ENCODE assay signal across 14 cellular contexts in genomic region chrX:17038681-17039161, GRCh38.
DNase-seq lines count a peak whose midpoint lies in the region; ATAC-seq and TF ChIP-seq lines count a peak whose summit lies in the region.
"Had no signal": no experiment of that assay in that cellular context is flagged by ENCODE, and none has a peak within 500 bp of the region (broad histone marks: within the 10 kb centered on the region; RNA-seq: fewer than 3 reads in every experiment).

No MANE protein-coding gene starts in this region.

- no peak overlapping the region for H3K4me3 Mint-ChIP-seq in dendritic cell treated with granulocyte-macrophage colony-stimulating factor and Interleukin-4, amounts not matched to agents 40 ng/mL and 50 ng/mL, for 4 days
- H3K4me3 Mint-ChIP-seq in activated T-helper 17 cell treated with anti-CD3 and anti-CD28 coated beads, Interleukin-2, amount 50 U/mL, for 72 hours, result no peak overlapping the region
- H3K4me3 Mint-ChIP-seq: WTC11 had no signal

- no peak for TF ChIP-seq CTCF in GM10266 (IDR thresholded peaks at IDR 0.05; ENCODE audit: control insufficient read depth, insufficient read depth, low read depth, missing control alignments)

- intact Hi-C loops in dendritic cell treated with granulocyte-macrophage colony-stimulating factor and Interleukin-4, amounts not matched to agents 40 ng/mL and 50 ng/mL, for 4 days (cut with micrococcal nuclease), result loop anchor here (5.0 kb wide), 1 partner anchor 91 kb away; the partner anchor contains the start of gene REPS2
- intact Hi-C loops in posterior vena cava (cut with DNase I), result no loop called here

- H3K9me3 Mint-ChIP-seq in dendritic cell treated with granulocyte-macrophage colony-stimulating factor and Interleukin-4, amounts not matched to agents 40 ng/mL and 50 ng/mL, for 4 days, result no peaks in the 10 kb centered on the region
- no peaks in the 10 kb centered on the region for H3K9me3 Mint-ChIP-seq in activated T-helper 17 cell treated with anti-CD3 and anti-CD28 coated beads, Interleukin-2, amount 50 U/mL, for 72 hours
- H3K9me3 Mint-ChIP-seq: WTC11 had no signal

- H3K4me1 Mint-ChIP-seq in dendritic cell treated with granulocyte-macrophage colony-stimulating factor and Interleukin-4, amounts not matched to agents 40 ng/mL and 50 ng/mL, for 4 days (ENCODE audit: low read depth), result peaks cover 34% of the 10 kb centered on the region
- no peaks in the 10 kb centered on the region for H3K4me1 Mint-ChIP-seq in activated T-helper 17 cell treated with anti-CD3 and anti-CD28 coated beads, Interleukin-2, amount 50 U/mL, for 72 hours
- H3K4me1 Mint-ChIP-seq: WTC11 had no signal

- peaks cover 24% of the 10 kb centered on the region for H3K36me3 Mint-ChIP-seq in dendritic cell treated with granulocyte-macrophage colony-stimulating factor and Interleukin-4, amounts not matched to agents 40 ng/mL and 50 ng/mL, for 4 days (ENCODE audit: low read depth)
- no peaks in the 10 kb centered on the region for H3K36me3 Mint-ChIP-seq in activated T-helper 17 cell treated with anti-CD3 and anti-CD28 coated beads, Interleukin-2, amount 50 U/mL, for 72 hours (ENCODE audit: low read depth)
- H3K36me3 Mint-ChIP-seq: WTC11 had no signal

- no peak for ATAC-seq in activated T-helper 17 cell treated with anti-CD3 and anti-CD28 coated beads, Interleukin-2, amount 50 U/mL, for 72 hours (replicated peaks)
- no peak for ATAC-seq in HG03432 (IDR thresholded peaks at IDR 0.05; ENCODE audit: unreplicated experiment)
- ATAC-seq: WTC11 had no signal

- H3K27me3 Mint-ChIP-seq in dendritic cell treated with granulocyte-macrophage colony-stimulating factor and Interleukin-4, amounts not matched to agents 40 ng/mL and 50 ng/mL, for 4 days, result no peaks in the 10 kb centered on the region
- no peaks in the 10 kb centered on the region for H3K27me3 Mint-ChIP-seq in activated T-helper 17 cell treated with anti-CD3 and anti-CD28 coated beads, Interleukin-2, amount 50 U/mL, for 72 hours

- H3K27ac Mint-ChIP-seq in dendritic cell treated with granulocyte-macrophage colony-stimulating factor and Interleukin-4, amounts not matched to agents 40 ng/mL and 50 ng/mL, for 4 days, result peak overlapping the region; percentile 81
- H3K27ac Mint-ChIP-seq in activated T-helper 17 cell treated with anti-CD3 and anti-CD28 coated beads, Interleukin-2, amount 50 U/mL, for 72 hours, result no peak overlapping the region
- H3K27ac Mint-ChIP-seq: WTC11 had no signal

- DNase-seq in AG20443 (ENCODE audit: low spot score) (peak; percentile 41), M059J (ENCODE audit: low read depth) (peak; percentile 59), medulla oblongata (ENCODE audit: extremely low spot score) (peak; percentile 65), GM10266 (ENCODE audit: extremely low spot score) (no peak), posterior vena cava (ENCODE audit: low spot score) (no peak)
- DNase-seq: activated T-cell treated with anti-CD3 and anti-CD28 coated beads, Interleukin-2, amount 50 U/mL, for 1 hour; brain microvascular endothelial cell; KG1; SHP77 treated with DMSO at 0.1 percent for 48 hours; stimulated activated CD4-positive, alpha-beta T cell treated with anti-CD3 and anti-CD28 coated beads, Interleukin-4, amount 100 ng/mL, for 24 hours had no signal

Comparison
In these comparisons a context has a peak if more than half of its experiments do, and no peak if none do; other contexts are left out.
1. DNase-seq: peak in AG20443 (single experiment), M059J (single experiment) and medulla oblongata (single experiment); none in GM10266 (single experiment) and posterior vena cava (single experiment).